In genomic region chr11:75565221-75565814, GRCh38 we compare ENCODE assay signal across 8 cellular contexts. TPM values are rescaled to one million over a fixed set of nuclear protein-coding genes. Genes with fewer than 3 reads are reported as not detected.
DNase-seq lines count a peak whose midpoint lies in the region; ATAC-seq, FAIRE-seq and TF ChIP-seq lines count a peak whose summit lies in the region.

No MANE protein-coding gene starts in this region.

- peak; percentile 91 for FAIRE-seq in endothelial cell of umbilical vein (lab: Jason Lieb, UNC)

- DNase-seq in AG04449 (ENCODE audit: low read depth, low spot score) (no peak), MG63 (peak; percentile 71), endothelial cell of umbilical vein (ENCODE audit: low read depth, low spot score) (peak; percentile 73), T-helper 2 cell (no peak)
- DNase-seq in stimulated activated CD8-positive, alpha-beta memory T cell treated with anti-CD3 and anti-CD28 coated beads, Interleukin-4, amount 100 ng/mL, for 48 hours: no peak
- no peak for DNase-seq in activated naive CD4-positive, alpha-beta T cell treated with anti-CD3 and anti-CD28 coated beads, Interleukin-2, amount 50 U/mL, for 16 hours

- peak overlapping the region; percentile 92 for H3K27ac ChIP-seq in endothelial cell of umbilical vein (ENCODE audit: insufficient read depth, low read depth, low read length)
- H3K27ac ChIP-seq in muscle layer of colon (ENCODE audit: low read depth, low read length): peak overlapping the region; percentile 100

- no peak for ATAC-seq in GM19351 (IDR thresholded peaks at IDR 0.05; ENCODE audit: unreplicated experiment)

- TF ChIP-seq POLR2A in endothelial cell of umbilical vein (IDR thresholded peaks at IDR 0.05; ENCODE audit: low read depth, low read length): no peak

- no TSS peak for BruUV-seq in endothelial cell of umbilical vein (replicated peaks; lab: Mats Ljungman, UMichigan)

- H3K4me3 ChIP-seq in AG04449 (ENCODE audit: low read depth, low read length) (peak overlapping the region; percentile 91), MG63 (peak overlapping the region; percentile 94), endothelial cell of umbilical vein (replicated peaks in 1 of 3; ENCODE audit: insufficient read depth in 1 of 3, low read depth in 1 of 3, low read length in 3 of 3) (no peak overlapping the region), muscle layer of colon (ENCODE audit: low read depth in 1 of 2, low read length in 2 of 2) (peak overlapping the region in 1 of 2 donors; percentile 30)

- H3K4me1 ChIP-seq in endothelial cell of umbilical vein (ENCODE audit: control insufficient read depth, extremely low read depth, insufficient read depth, low read length) (peaks cover 33% of the 10 kb centered on the region), muscle layer of colon (ENCODE audit: insufficient read depth, low read length) (peaks cover 65% of the 10 kb centered on the region)

- POLR2A ChIA-PET in AG04449 (lab: Yijun Ruan, JAX): interaction anchor here (1.0 to 7.4 kb wide), 3 partner anchors 11 to 31 kb away, joined by 5 to 168 read pairs (median 79); no protein-coding TSS in a partner anchor
- POLR2A ChIA-PET in endothelial cell of umbilical vein (lab: Charles Lee): interaction anchor here (1.8 to 2.9 kb wide), 2 partner anchors 10 to 12 kb away, joined by 9 to 23 read pairs; no protein-coding TSS in a partner anchor

- H3K9ac ChIP-seq in endothelial cell of umbilical vein (replicated peaks; ENCODE audit: extremely low read depth, insufficient read depth, low read length) (peak overlapping the region; percentile 2), muscle layer of colon (ENCODE audit: low read length) (no peak overlapping the region)

- H3K36me3 ChIP-seq in MG63: peaks cover 75% of the 10 kb centered on the region
- H3K36me3 ChIP-seq in endothelial cell of umbilical vein (ENCODE audit: control insufficient read depth in 2 of 2, extremely low read depth in 1 of 2, insufficient read depth in 2 of 2, low read length in 2 of 2): peaks cover 12 to 35% of the 10 kb centered on the region in 2 experiments
- H3K36me3 ChIP-seq in muscle layer of colon (ENCODE audit: insufficient read depth, low read length): peaks cover 39% of the 10 kb centered on the region

- intact Hi-C loops in endothelial cell of umbilical vein (cut with micrococcal nuclease): loop anchor here (1.0 kb wide), 1 partner anchor 17 kb away; no protein-coding TSS in a partner anchor

- H3K27me3 ChIP-seq in MG63 (no peaks in the 10 kb centered on the region), endothelial cell of umbilical vein (ENCODE audit: control insufficient read depth in 2 of 2, insufficient read depth in 2 of 2, low read length in 2 of 2) (no peaks in the 10 kb centered on the region), muscle layer of colon (ENCODE audit: control insufficient read depth in 1 of 2, insufficient read depth in 2 of 2, low read length in 2 of 2) (no peaks in the 10 kb centered on the region)

- H3K9me3 ChIP-seq in MG63 (no peaks in the 10 kb centered on the region), endothelial cell of umbilical vein (replicated peaks; ENCODE audit: control insufficient read depth, insufficient read depth, low read length) (no peaks in the 10 kb centered on the region), muscle layer of colon (ENCODE audit: low read length) (no peaks in the 10 kb centered on the region)

- CTCF ChIA-PET in AG04449 (lab: Yijun Ruan, JAX): interaction anchor here (0.9 to 7.1 kb wide), 6 partner anchors 12 to 177 kb away, joined by 3 to 96 read pairs (median 6); no protein-coding TSS in a partner anchor
- CTCF ChIA-PET in endothelial cell of umbilical vein (lab: Charles Lee): interaction anchor here (1.0 to 8.6 kb wide), 8 partner anchors 11 to 157 kb away, joined by 3 to 107 read pairs (median 12); no protein-coding TSS in a partner anchor

- dilution Hi-C loops in endothelial cell of umbilical vein (cut with MboI; ENCODE audit: extremely low pct_ligation_motif_present, low sequenced_read_pairs): no loop called here

- H3K4me2 ChIP-seq in endothelial cell of umbilical vein (ENCODE audit: insufficient read depth, low read length): peak overlapping the region; percentile 90

- H3K9me1 ChIP-seq in endothelial cell of umbilical vein (replicated peaks; ENCODE audit: control insufficient read depth, extremely low read depth, insufficient read depth, low read length): no peaks in the 10 kb centered on the region

- TF ChIP-seq CTCF in AG04449 (IDR thresholded peaks at IDR 0.05; ENCODE audit: insufficient read depth, low read length, missing control alignments) (no peak), endothelial cell of umbilical vein (IDR thresholded peaks at IDR 0.05; ENCODE audit: extremely low read depth in 1 of 2, insufficient read depth in 1 of 2, low read depth in 1 of 2, low read length in 2 of 2) (no peak)

- no peaks in the 10 kb centered on the region for H4K20me1 ChIP-seq in endothelial cell of umbilical vein (replicated peaks; ENCODE audit: control insufficient read depth, extremely low read depth, insufficient read depth, low read length)

- peaks cover 63% of the 10 kb centered on the region for H3K79me2 ChIP-seq in endothelial cell of umbilical vein (ENCODE audit: control insufficient read depth, insufficient read depth, low read length)

- H2AFZ ChIP-seq in endothelial cell of umbilical vein (ENCODE audit: low read depth, low read length): no peak overlapping the region

TF ChIP-seq in endothelial cell of umbilical vein, 7 proteins besides CTCF, POLR2A, EP300 and RAD21:
- TF ChIP-seq EZH2 (IDR thresholded peaks at IDR 0.05; ENCODE audit: borderline replicate concordance, low read depth, low read length, severe bottlenecking) (no peak), FOS (IDR thresholded peaks at IDR 0.05; ENCODE audit: borderline replicate concordance, insufficient read depth, low read length) (peak; percentile 87), JUN (IDR thresholded peaks at IDR 0.05; ENCODE audit: borderline replicate concordance, insufficient read depth, insufficient read length, low read depth) (peak; percentile 50), MAX (IDR thresholded peaks at IDR 0.05; ENCODE audit: insufficient read depth, insufficient read length) (no peak), POLR2AphosphoS5 (IDR thresholded peaks at IDR 0.05; ENCODE audit: insufficient read depth, low read depth, low read length) (peak; percentile 58)

RNA-seq across cellular contexts. Expression of gene SERPINH1, which starts 3.3 kb away (rescaled TPM):
- total RNA-seq in MG63 (2014; rRNA removed; shearing (Covaris generic); ENCODE audit: low replicate concordance): 1,157 and 1,275 TPM in 2 replicates
- 384 and 409 TPM in 2 replicates for total RNA-seq in endothelial cell of umbilical vein
- polyA plus RNA-seq in endothelial cell of umbilical vein: 816 and 1,196 TPM in 2 replicates
- 484 and 524 TPM in 2 replicates for polyA plus RNA-seq in endothelial cell of umbilical vein (2011; cell fraction: cytosol; rRNA removed)
- polyA plus RNA-seq in endothelial cell of umbilical vein (2011; cell fraction: nucleus; rRNA removed): 284 and 302 TPM in 2 replicates
- 320 and 386 TPM in 2 replicates for polyA plus RNA-seq in endothelial cell of umbilical vein (2012)
- 359 and 398 TPM in 2 replicates for polyA minus RNA-seq in endothelial cell of umbilical vein
- 120 TPM for polyA minus RNA-seq in endothelial cell of umbilical vein (2011; cell fraction: cytosol; rRNA and poly(A)+ RNA removed)
- polyA minus RNA-seq in endothelial cell of umbilical vein (2011; cell fraction: nucleus; rRNA and poly(A)+ RNA removed): 95.0 and 155 TPM in 2 replicates

RNA-seq across cellular contexts. Expression of gene GDPD5, which starts 39.6 kb away (rescaled TPM):
- total RNA-seq in MG63 (2014; rRNA removed; shearing (Covaris generic); ENCODE audit: low replicate concordance): 15.2 and 16.2 TPM in 2 replicates
- 50.1 and 79.2 TPM in 2 replicates for total RNA-seq in endothelial cell of umbilical vein
- polyA plus RNA-seq in endothelial cell of umbilical vein: 60.2 and 74.0 TPM in 2 replicates
- polyA plus RNA-seq in endothelial cell of umbilical vein (2011; cell fraction: cytosol; rRNA removed): 29.2 and 37.9 TPM in 2 replicates
- polyA plus RNA-seq in endothelial cell of umbilical vein (2011; cell fraction: nucleus; rRNA removed): 149 and 190 TPM in 2 replicates
- 24.4 and 35.1 TPM in 2 replicates for polyA plus RNA-seq in endothelial cell of umbilical vein (2012)
- 66.2 and 70.5 TPM in 2 replicates for polyA minus RNA-seq in endothelial cell of umbilical vein
- 12.5 TPM for polyA minus RNA-seq in endothelial cell of umbilical vein (2011; cell fraction: cytosol; rRNA and poly(A)+ RNA removed)
- polyA minus RNA-seq in endothelial cell of umbilical vein (2011; cell fraction: nucleus; rRNA and poly(A)+ RNA removed): 69.0 and 96.3 TPM in 2 replicates

Comparison
In these comparisons a context has a peak if more than half of its experiments do, and no peak if none do; other contexts are left out.
1. DNase-seq: peak in MG63 (single experiment) and endothelial cell of umbilical vein (single experiment); none in AG04449 (single experiment), stimulated activated CD8-positive, alpha-beta memory T cell treated with anti-CD3 and anti-CD28 coated beads, Interleukin-4, amount 100 ng/mL, for 48 hours (single experiment), activated naive CD4-positive, alpha-beta T cell treated with anti-CD3 and anti-CD28 coated beads, Interleukin-2, amount 50 U/mL, for 16 hours (single experiment) and T-helper 2 cell (0 of 5).
2. H3K4me3 ChIP-seq: peak in AG04449 (single experiment) and MG63 (single experiment); none in endothelial cell of umbilical vein (0 of 3).